ENCODE assay signal across 8 cellular contexts in the genomic region with DNA sequence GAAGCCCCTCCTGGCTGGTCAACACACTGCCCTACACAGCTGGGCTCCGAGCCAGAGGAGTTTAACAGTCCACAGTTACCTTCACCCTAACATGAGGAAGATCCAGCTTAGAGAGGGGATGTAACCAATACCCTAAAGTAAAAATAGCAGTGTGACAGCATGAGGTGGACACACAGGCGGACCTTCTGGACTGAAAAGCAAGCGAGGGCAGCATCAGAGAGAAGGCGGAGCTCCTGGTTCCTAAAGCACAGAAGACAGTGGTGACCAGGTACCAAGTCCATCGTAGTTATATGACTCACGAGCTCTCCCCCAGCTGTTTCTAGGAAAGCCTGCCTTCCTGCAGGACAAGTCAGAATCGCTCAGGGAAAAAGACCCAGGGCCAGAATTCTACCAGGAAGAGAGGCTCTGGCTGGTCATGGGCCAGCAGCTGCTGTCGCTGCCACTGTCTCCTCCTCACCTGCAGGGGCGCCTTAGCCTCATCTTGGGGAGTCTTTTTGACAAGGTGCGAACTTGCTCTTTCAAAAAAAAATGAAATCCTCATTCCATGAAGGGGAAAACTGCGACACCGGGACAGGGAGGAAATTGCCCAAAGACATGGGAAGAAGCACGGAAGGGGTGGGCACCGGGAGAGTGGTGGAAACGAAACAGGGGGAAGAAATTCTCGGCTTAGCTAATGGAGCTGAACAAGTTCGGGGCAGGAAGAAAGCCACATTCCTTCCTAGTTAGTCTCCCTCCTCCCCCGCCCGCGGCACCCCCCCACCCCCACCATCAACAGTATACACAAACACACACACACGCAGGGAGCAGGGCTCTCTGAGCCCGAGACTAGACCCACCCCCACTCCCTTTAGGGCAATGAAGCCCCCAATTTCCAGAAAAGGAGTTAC. TPM values are rescaled to one million over a fixed set of nuclear protein-coding genes. Genes with fewer than 3 reads are reported as not detected.
DNase-seq lines count a peak whose midpoint lies in the region; ATAC-seq and TF ChIP-seq lines count a peak whose summit lies in the region.

No MANE protein-coding gene starts in this region.

- CTCF ChIA-PET in T-cell (lab: Charles Lee) = interaction anchor here (0.5 to 3.7 kb wide), 24 partner anchors 16 to 459 kb away, joined by 3 to 23 read pairs (median 4); partner anchors contain the start of gene UBA52 (in 1 of the 2)

- H3K9me3 ChIP-seq in KOPT-K1 (ENCODE audit: insufficient read depth, low read length, poor library complexity, severe bottlenecking) = no peaks in the 10 kb centered on the region
- H3K9me3 ChIP-seq in body of pancreas = no peaks in the 10 kb centered on the region

- peak overlapping the region; percentile 91 to 99 (median 95) for H3K4me3 Mint-ChIP-seq in T-cell

- no peaks in the 10 kb centered on the region for H3K36me3 Mint-ChIP-seq in T-cell

- no peaks in the 10 kb centered on the region for H3K27me3 Mint-ChIP-seq in T-cell

- peaks cover 47% of the 10 kb centered on the region for H3K4me1 ChIP-seq in body of pancreas

- WGBS in body of pancreas, 2 donors = 9 to 11% methylated on average over 16 to 22 of the region's 22 CpGs

- peak overlapping the region; percentile 73 for H3K27ac ChIP-seq in KOPT-K1 (ENCODE audit: low read depth, low read length, poor library complexity, severe bottlenecking)
- H3K27ac ChIP-seq in body of pancreas = peak overlapping the region; percentile 94 to 98 (median 94)

- POLR2A ChIA-PET in T-cell (lab: Charles Lee) = interaction anchor here (0.5 to 1.6 kb wide), 6 partner anchors 37 to 517 kb away, joined by 3 to 8 read pairs (median 3); partner anchors contain the start of gene KXD1 (in 1 of the 2)

- intact Hi-C loops in body of pancreas (cut with DNase I) = no loop called here

- peak; percentile 33 to 89 (median 77) for TF ChIP-seq CTCF in body of pancreas (IDR thresholded peaks at IDR 0.05)

- H3K27me3 ChIP-seq in body of pancreas = no peaks in the 10 kb centered on the region

- H3K36me3 ChIP-seq in KOPT-K1 (ENCODE audit: insufficient read depth, low read length) (no peaks in the 10 kb centered on the region), body of pancreas (replicated peaks in 1 of 2; ENCODE audit: insufficient read depth in 1 of 2, low read depth in 2 of 2) (no peaks in the 10 kb centered on the region)

- DNase-seq in GF-D8 (lab: John Stamatoyannopoulos, UW) = peak; percentile 32
- peak in 32 of 34 experiments; percentile 25 to 67 (median 52) for DNase-seq in T-cell
- DNase-seq in body of pancreas = peak; percentile 83 to 89 (median 88)
- DNase-seq in iPS-NIHi7 (ENCODE audit: extremely low spot score) = peak; percentile 68
- DNase-seq in stimulated activated CD4-positive, alpha-beta T cell treated with anti-CD3 and anti-CD28 coated beads, Interleukin-12 subunit alpha, Interleukin-12 subunit beta, amount 100 ng/mL, for 4 hours = peak; percentile 53

- peak overlapping the region; percentile 94 to 95 for H3K27ac Mint-ChIP-seq in T-cell

- H3K4me1 Mint-ChIP-seq in T-cell = peaks cover 33 to 42% (median 42%) of the 10 kb centered on the region in 3 donors

- ATAC-seq in T-cell (replicated peaks in 1 of 4) = no peak
- ATAC-seq in body of pancreas = peak; percentile 33
- ATAC-seq in HG02973 (IDR thresholded peaks at IDR 0.05; ENCODE audit: unreplicated experiment) = no peak
- ATAC-seq in GM21529 (IDR thresholded peaks at IDR 0.05; ENCODE audit: unreplicated experiment) = no peak

- H3K9me3 Mint-ChIP-seq in T-cell = no peaks in the 10 kb centered on the region

- peak overlapping the region; percentile 71 to 92 for H3K4me3 ChIP-seq in body of pancreas

- TF ChIP-seq POLR2A in body of pancreas (IDR thresholded peaks at IDR 0.05) = peak in 2 of 3 donors; percentile 39 to 40

RNA-seq across cellular contexts. Expression of gene ELL, which starts 1.7 kb away (rescaled TPM):
- total RNA-seq in T-cell = 10 to 100 TPM; 27.2 to 46.4 (median 33.4) TPM
- 10 to 100 TPM; 12.5 to 14.2 TPM for total RNA-seq in body of pancreas

RNA-seq across cellular contexts. Expression of gene FKBP8, which starts 23.2 kb away (rescaled TPM):
- total RNA-seq in T-cell = 100 to 1,000 TPM; 158 to 282 (median 244) TPM
- total RNA-seq in body of pancreas = 100 to 1,000 TPM; 235 to 247 TPM

RNA-seq across cellular contexts. Expression of gene KXD1, which starts 37.5 kb away (rescaled TPM):
- total RNA-seq in T-cell (100 to 1,000 TPM in 1 of 5 donors, 10 to 100 TPM in 4; 73.1 to 112 (median 95.8) TPM), body of pancreas (10 to 100 TPM; 62.6 to 71.1 TPM)

RNA-seq across cellular contexts. Expression of gene UBA52, which starts 51.5 kb away (rescaled TPM):
- total RNA-seq in T-cell (1,000 to 10,000 TPM; 1,917 to 2,053 (median 1,972) TPM), body of pancreas (100 to 1,000 TPM; 242 to 358 TPM)

Comparison
In these comparisons a context has a peak if more than half of its experiments do, and no peak if none do; other contexts are left out.
1. DNase-seq: peak in every context shown above with its lines; median percentile 88 in body of pancreas; 68 in iPS-NIHi7; 53 in stimulated activated CD4-positive, alpha-beta T cell treated with anti-CD3 and anti-CD28 coated beads, Interleukin-12 subunit alpha, Interleukin-12 subunit beta, amount 100 ng/mL, for 4 hours; 52 in T-cell; 32 in GF-D8.